In genomic region chr5:155460501-155460931, GRCh38 we compare ENCODE assay signal across 1 cellular context.
TF ChIP-seq lines count a peak whose summit lies in the region.

No MANE protein-coding gene starts in this region.

TF ChIP-seq in HepG2, 621 proteins besides CTCF, POLR2A, EP300 and RAD21 (continued from another document and continues in another):
- TF ChIP-seq ZBED4 (CRISPR knock-in tag; IDR thresholded peaks at IDR 0.05; ENCODE audit: borderline replicate concordance) (no peak), ZBTB26 (CRISPR knock-in tag; IDR thresholded peaks at IDR 0.05; ENCODE audit: borderline replicate concordance) (no peak), HMG20A (CRISPR knock-in tag; IDR thresholded peaks at IDR 0.05; ENCODE audit: borderline replicate concordance) (peak; percentile 95), KAT2B (IDR thresholded peaks at IDR 0.05; ENCODE audit: borderline replicate concordance, low read depth, low read length) (peak; percentile 99), PTBP1 (IDR thresholded peaks at IDR 0.05; ENCODE audit: low read depth, low read length, poor library complexity, severe bottlenecking) (no peak), TBL1XR1 (IDR thresholded peaks at IDR 0.05; ENCODE audit: borderline replicate concordance, low read length, partially characterized antibody) (no peak), TCF12 (IDR thresholded peaks at IDR 0.05) (no peak), TCF12 (CRISPR knock-in tag; IDR thresholded peaks at IDR 0.05) (0 out of 2 replicates have a peak, but pooled peaks have one; percentile 72), ZNF253 (CRISPR knock-in tag; IDR thresholded peaks at IDR 0.05; ENCODE audit: borderline replicate concordance) (no peak), POGZ (CRISPR knock-in tag; IDR thresholded peaks at IDR 0.05) (peak; percentile 38; the same call in 1 of the 2 replicates), SALL2 (CRISPR knock-in tag; IDR thresholded peaks at IDR 0.05) (no peak), ZSCAN31 (CRISPR knock-in tag; IDR thresholded peaks at IDR 0.05; ENCODE audit: low read depth) (no peak), ZUFSP (CRISPR knock-in tag; IDR thresholded peaks at IDR 0.05; ENCODE audit: borderline replicate concordance) (no peak), ZNF704 (CRISPR knock-in tag; IDR thresholded peaks at IDR 0.05; ENCODE audit: borderline replicate concordance) (no peak), FOXO1 (CRISPR knock-in tag; IDR thresholded peaks at IDR 0.05) (peak; percentile 83; the same call in 1 of the 2 replicates), LRRFIP1 (CRISPR knock-in tag; conservative IDR thresholded peaks at IDR 0.05) (no peak), PCBP1 (IDR thresholded peaks at IDR 0.05; ENCODE audit: borderline replicate concordance, low read depth, low read length) (no peak), TRIM24 (CRISPR knock-in tag; IDR thresholded peaks at IDR 0.05) (no peak), ZNF414 (CRISPR knock-in tag; IDR thresholded peaks at IDR 0.05) (no peak), FUBP1 (CRISPR knock-in tag; IDR thresholded peaks at IDR 0.05; ENCODE audit: borderline replicate concordance) (no peak), MNT (IDR thresholded peaks at IDR 0.05) (no peak), NFYB (CRISPR knock-in tag; IDR thresholded peaks at IDR 0.05) (peak; percentile 32; the same call in 1 of the 2 replicates), RNF2 (conservative IDR thresholded peaks at IDR 0.05; ENCODE audit: low read depth) (no peak), NONO (IDR thresholded peaks at IDR 0.05) (no peak), NONO (CRISPR knock-in tag; conservative IDR thresholded peaks at IDR 0.05) (peak; percentile 55; the same call in 1 of the 2 replicates), ZNF251 (CRISPR knock-in tag; IDR thresholded peaks at IDR 0.05) (no peak), KDM1A (CRISPR knock-in tag; IDR thresholded peaks at IDR 0.05) (no peak), ARNT (IDR thresholded peaks at IDR 0.05) (no peak), NPAS2 (CRISPR knock-in tag; IDR thresholded peaks at IDR 0.05; ENCODE audit: borderline replicate concordance) (no peak), ZNF260 (CRISPR knock-in tag; IDR thresholded peaks at IDR 0.05; ENCODE audit: borderline replicate concordance, low read depth) (no peak), ZNF800 (CRISPR knock-in tag; IDR thresholded peaks at IDR 0.05) (no peak), ZFP41 (CRISPR knock-in tag; IDR thresholded peaks at IDR 0.05; ENCODE audit: borderline replicate concordance) (no peak), REL (CRISPR knock-in tag; conservative IDR thresholded peaks at IDR 0.05) (no peak), ZNF142 (CRISPR knock-in tag; IDR thresholded peaks at IDR 0.05) (no peak), ZNF619 (CRISPR knock-in tag; IDR thresholded peaks at IDR 0.05) (no peak)
